In genomic region chr2:111209045-111209514, GRCh38 we compare ENCODE assay signal across 8 cellular contexts.
DNase-seq lines count a peak whose midpoint lies in the region; ATAC-seq and TF ChIP-seq lines count a peak whose summit lies in the region.

No MANE protein-coding gene starts in this region.

- DNase-seq in Daoy (ENCODE audit: low read depth): peak; percentile 76
- peak; percentile 85 for DNase-seq in astrocyte of the cerebellum (ENCODE audit: low read depth)
- DNase-seq in NCI-H1417 treated with DMSO at 0.1 percent for 48 hours (lab: John Stamatoyannopoulos, UW): no peak
- no peak for DNase-seq in activated effector memory CD4-positive, alpha-beta T cell treated with Interleukin-2 at 50 U/mL for 16 hours
- no peak for DNase-seq in D341Med (ENCODE audit: low spot score)
- no peak for DNase-seq in COLO829 (ENCODE audit: low spot score)

- no peak overlapping the region for H3K4me3 ChIP-seq in astrocyte of the cerebellum (ENCODE audit: low read depth, low read length)

- in situ Hi-C loops in astrocyte of the cerebellum (cut with HindIII; ENCODE audit: low sequenced_read_pairs): loop anchor here (5.0 kb wide), 1 partner anchor 47 kb away; no protein-coding TSS in a partner anchor

- ATAC-seq in GM19468 (IDR thresholded peaks at IDR 0.05; ENCODE audit: extremely low read depth, unreplicated experiment) (peak; percentile 82), HG03460 (IDR thresholded peaks at IDR 0.05; ENCODE audit: unreplicated experiment) (peak; percentile 90)

- no peak for TF ChIP-seq CTCF in astrocyte of the cerebellum (IDR thresholded peaks at IDR 0.05; ENCODE audit: low read depth, low read length, missing control alignments)

Comparison
In these comparisons a context has a peak if more than half of its experiments do, and no peak if none do; other contexts are left out.
1. DNase-seq: peak in Daoy (single experiment) and astrocyte of the cerebellum (single experiment); none in NCI-H1417 treated with DMSO at 0.1 percent for 48 hours (single experiment), activated effector memory CD4-positive, alpha-beta T cell treated with Interleukin-2 at 50 U/mL for 16 hours (single experiment), D341Med (single experiment) and COLO829 (single experiment).